8 cellular contexts compared by ENCODE assay signal in the genomic region with DNA sequence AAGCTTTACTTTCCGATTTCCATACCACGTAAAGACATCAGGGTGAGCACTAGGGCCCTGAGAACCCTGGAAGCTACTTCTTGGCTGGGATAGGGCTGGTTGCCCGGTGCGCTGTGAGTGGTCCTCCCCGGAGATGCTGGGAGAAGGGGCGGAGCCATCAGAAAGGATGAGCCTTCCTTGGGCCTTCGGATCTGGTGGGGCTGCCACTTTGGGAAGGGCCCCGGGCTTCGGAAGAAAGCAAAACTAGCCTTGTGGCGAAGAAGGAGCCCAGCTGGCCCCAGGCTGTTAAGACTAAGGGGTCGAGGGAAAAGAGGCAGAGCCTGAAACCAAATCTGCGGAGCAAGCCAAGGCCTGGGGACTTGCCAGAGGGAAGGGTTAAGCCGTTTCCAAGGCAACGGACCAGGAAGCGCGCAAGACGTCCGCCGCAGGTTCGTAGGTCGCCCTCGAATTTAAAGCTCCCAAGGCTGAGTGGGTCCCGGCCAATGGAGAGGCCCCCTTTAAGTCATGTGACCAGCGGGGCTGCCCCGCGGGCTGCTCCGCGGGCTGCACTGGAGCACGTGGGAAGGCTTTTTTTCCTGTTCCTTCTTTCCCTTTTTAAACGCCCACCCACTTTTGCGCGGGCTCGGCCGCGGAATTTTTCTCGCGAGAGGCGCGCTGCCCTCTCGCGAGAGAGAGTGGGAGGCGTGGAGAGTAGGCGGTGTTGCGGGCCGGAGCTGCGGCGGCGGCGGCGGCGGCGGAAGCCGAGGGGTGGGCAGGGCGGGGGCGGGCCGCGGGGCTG. TPM values are rescaled to one million over a fixed set of nuclear protein-coding genes. Genes with fewer than 3 reads are reported as not detected.
DNase-seq lines count a peak whose midpoint lies in the region; ATAC-seq, FAIRE-seq and TF ChIP-seq lines count a peak whose summit lies in the region.

No MANE protein-coding gene starts in this region.

- H3K9ac ChIP-seq in SU-DHL-6 (ENCODE audit: low read length) = peak overlapping the region; percentile 92

- H3K9me3 ChIP-seq in SU-DHL-6 (ENCODE audit: insufficient read depth, low read length) (no peaks in the 10 kb centered on the region), cardiac muscle cell (ENCODE audit: low read depth) (no peaks in the 10 kb centered on the region), pancreas (no peaks in the 10 kb centered on the region), tibial artery (no peaks in the 10 kb centered on the region)

- FAIRE-seq in pancreas (lab: Jason Lieb, UNC) = no peak

- H3K27ac ChIP-seq in SU-DHL-6 (ENCODE audit: low read depth, low read length) = peak overlapping the region; percentile 83
- peak overlapping the region; percentile 52 for H3K27ac ChIP-seq in cardiac muscle cell
- peak overlapping the region; percentile 51 to 83 (median 70) for H3K27ac ChIP-seq in pancreas
- peak overlapping the region; percentile 92 to 94 for H3K27ac ChIP-seq in tibial artery

- intact Hi-C loops in pancreas (cut with DNase I) = no loop called here
- intact Hi-C loops in tibial artery (cut with DNase I; ENCODE audit: low total_unique reads) = no loop called here

- peaks cover 6% of the 10 kb centered on the region; the same call in 1 of the 2 replicates for H3F3A ChIP-seq in SU-DHL-6 (ENCODE audit: insufficient read depth)

- H3K4me3 ChIP-seq in GM12865 (ENCODE audit: low read depth, low read length) (peak overlapping the region; percentile 82), SU-DHL-6 (ENCODE audit: insufficient read depth, low read length, poor library complexity, severe bottlenecking) (peak overlapping the region; percentile 75), cardiac muscle cell (peak overlapping the region; percentile 71), pancreas (peak overlapping the region; percentile 56 to 91 (median 78)), tibial artery (peak overlapping the region; percentile 93 to 96)

- H3K36me3 Mint-ChIP-seq in activated naive CD8-positive, alpha-beta T cell treated with anti-CD3 and anti-CD28 coated beads, Interleukin-2, amount 50 U/mL, for 24 hours (ENCODE audit: low read depth) = peaks cover 23% of the 10 kb centered on the region

- TF ChIP-seq CTCF in GM12865 (IDR thresholded peaks at IDR 0.05; ENCODE audit: insufficient read depth, low read depth, low read length, missing control alignments) = no peak
- no peak for TF ChIP-seq CTCF in SU-DHL-6 (IDR thresholded peaks at IDR 0.05; ENCODE audit: insufficient read depth, low read length, poor library complexity, severe bottlenecking)
- TF ChIP-seq CTCF in cardiac muscle cell (IDR thresholded peaks at IDR 0.05; ENCODE audit: low read depth, low read length) = no peak
- no peak for TF ChIP-seq CTCF in pancreas (IDR thresholded peaks at IDR 0.05)
- TF ChIP-seq CTCF in tibial artery (IDR thresholded peaks at IDR 0.05) = no peak

- ATAC-seq in HG02759 (IDR thresholded peaks at IDR 0.05; ENCODE audit: unreplicated experiment) (peak; percentile 85), pancreas (peak; percentile 91 to 95 (median 92))
- peak; percentile 89 for ATAC-seq in activated naive CD8-positive, alpha-beta T cell treated with anti-CD3 and anti-CD28 coated beads, Interleukin-2, amount 50 U/mL, for 24 hours

- no peaks in the 10 kb centered on the region for H3K9me2 ChIP-seq in SU-DHL-6 (replicated peaks; ENCODE audit: insufficient read depth, low read length)

- WGBS in pancreas, 2 donors = 5 to 6% methylated on average over 39 to 56 of the region's 57 CpGs

- H3K36me3 ChIP-seq in SU-DHL-6 (ENCODE audit: low read length) (no peaks in the 10 kb centered on the region; the same call in 1 of the 2 replicates), cardiac muscle cell (no peaks in the 10 kb centered on the region), pancreas (no peaks in the 10 kb centered on the region), tibial artery (no peaks in the 10 kb centered on the region)

- peaks cover 52% of the 10 kb centered on the region for H3K4me1 Mint-ChIP-seq in activated naive CD8-positive, alpha-beta T cell treated with anti-CD3 and anti-CD28 coated beads, Interleukin-2, amount 50 U/mL, for 24 hours

- H3K27ac Mint-ChIP-seq in activated naive CD8-positive, alpha-beta T cell treated with anti-CD3 and anti-CD28 coated beads, Interleukin-2, amount 50 U/mL, for 24 hours = peak overlapping the region; percentile 99

- no peaks in the 10 kb centered on the region for H3K27me3 Mint-ChIP-seq in activated naive CD8-positive, alpha-beta T cell treated with anti-CD3 and anti-CD28 coated beads, Interleukin-2, amount 50 U/mL, for 24 hours

- peak overlapping the region; percentile 87 for H2AFZ ChIP-seq in SU-DHL-6 (ENCODE audit: low read depth, low read length, severe bottlenecking)

- peak; percentile 100 for DNase-seq in GM12865 (ENCODE audit: low read depth)
- peak; percentile 90 for DNase-seq in NCI-H128 (lab: John Stamatoyannopoulos, UW; ENCODE audit: unreplicated experiment)
- DNase-seq in activated naive CD8-positive, alpha-beta T cell treated with anti-CD3 and anti-CD28 coated beads, Interleukin-2, amount 50 U/mL, for 24 hours = peak; percentile 90
- peak; percentile 93 to 100 for DNase-seq in cardiac muscle cell (ENCODE audit: low read depth in 1 of 2, low spot score in 1 of 2)
- DNase-seq in pancreas = peak; percentile 91 to 95 (median 92)
- DNase-seq in tibial artery = peak; percentile 95 to 98

- H3K27me3 ChIP-seq in SU-DHL-6 (ENCODE audit: low read length) (no peaks in the 10 kb centered on the region), cardiac muscle cell (no peaks in the 10 kb centered on the region), pancreas (no peaks in the 10 kb centered on the region), tibial artery (no peaks in the 10 kb centered on the region)

- peaks cover 15% of the 10 kb centered on the region for H3K9me3 Mint-ChIP-seq in activated naive CD8-positive, alpha-beta T cell treated with anti-CD3 and anti-CD28 coated beads, Interleukin-2, amount 50 U/mL, for 24 hours

- H3K4me3 Mint-ChIP-seq in activated naive CD8-positive, alpha-beta T cell treated with anti-CD3 and anti-CD28 coated beads, Interleukin-2, amount 50 U/mL, for 24 hours = peak overlapping the region; percentile 99

- peaks cover 45% of the 10 kb centered on the region for H3K79me2 ChIP-seq in SU-DHL-6 (ENCODE audit: insufficient read depth, low read length)

- H3K4me1 ChIP-seq in cardiac muscle cell (ENCODE audit: low read depth) (peaks cover 8% of the 10 kb centered on the region), pancreas (peaks cover 0 to 7% (median 0%) of the 10 kb centered on the region in 3 donors), tibial artery (peaks cover 0 to 40% (median 21%) of the 10 kb centered on the region in 4 donors)

- no peaks in the 10 kb centered on the region for H4K20me1 ChIP-seq in SU-DHL-6 (ENCODE audit: low read depth, low read length)

- H3K4me2 ChIP-seq in SU-DHL-6 (ENCODE audit: low read depth, low read length, poor library complexity, severe bottlenecking) = peak overlapping the region; percentile 84

RNA-seq across cellular contexts. Expression of a gene that starts 0.4 kb away (rescaled TPM):
- total RNA-seq in cardiac muscle cell (10.1 and 15.3 TPM in 2 replicates), pancreas (10 to 100 TPM in 2 of 6 donors, 1 to 10 TPM in 4; 6.6 to 15.5 (median 8.6) TPM)
- polyA plus RNA-seq in cardiac muscle cell (3.3 and 5.6 TPM in 2 replicates), pancreas (1 to 10 TPM; 3.0 to 8.6 TPM)

Comparison
In these comparisons a context has a peak if more than half of its experiments do, and no peak if none do; other contexts are left out.
1. Peak in every context shown above with its lines: DNase-seq, ATAC-seq, H3K4me3 ChIP-seq and H3K27ac ChIP-seq.